8 cellular contexts compared by ENCODE assay signal in the genomic region with DNA sequence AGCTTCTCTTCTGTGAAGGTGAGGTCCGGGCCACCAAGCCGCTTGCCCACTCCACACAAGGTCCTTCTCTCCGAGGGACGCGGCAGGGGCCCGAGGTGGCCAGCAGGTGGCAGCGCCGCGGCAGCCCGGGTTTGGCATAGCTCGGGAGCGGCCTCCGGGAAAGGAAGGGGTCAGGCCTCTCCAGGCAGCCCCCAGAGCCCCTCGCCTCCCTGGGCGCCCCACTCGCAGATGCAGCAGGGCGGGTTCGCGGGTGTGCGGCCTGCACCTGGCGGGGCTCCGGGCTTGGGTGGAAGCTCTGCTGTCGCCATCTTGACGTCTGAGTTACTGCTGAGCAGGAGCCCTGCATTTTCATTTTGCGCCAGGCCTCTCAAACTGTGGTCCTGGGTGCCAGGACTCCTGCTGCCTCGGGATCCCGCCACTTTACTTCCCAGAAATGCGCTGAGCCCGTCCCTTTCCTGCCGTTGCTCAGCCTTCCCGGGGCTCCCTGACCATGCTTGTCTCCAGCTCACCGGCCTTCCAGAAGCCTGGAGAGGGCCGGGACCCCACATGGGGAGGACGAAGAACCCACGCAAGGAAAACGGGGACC. TPM values are rescaled to one million over a fixed set of nuclear protein-coding genes. Genes with fewer than 3 reads are reported as not detected.
DNase-seq lines count a peak whose midpoint lies in the region; ATAC-seq and TF ChIP-seq lines count a peak whose summit lies in the region.

No MANE protein-coding gene starts in this region.

- TF ChIP-seq CTCF in AG04449 (IDR thresholded peaks at IDR 0.05; ENCODE audit: insufficient read depth, low read length, missing control alignments), result peak; percentile 95
- peak; percentile 79 to 90 (median 82) for TF ChIP-seq CTCF in uterus (IDR thresholded peaks at IDR 0.05)

- H3K27me3 ChIP-seq in adipocyte (replicated peaks; ENCODE audit: control insufficient read depth, insufficient read depth, low read length) (no peaks in the 10 kb centered on the region), uterus (no peaks in the 10 kb centered on the region)

- ATAC-seq in GM18520 (IDR thresholded peaks at IDR 0.05; ENCODE audit: unreplicated experiment) (peak; percentile 48), left cardiac atrium (peak; percentile 95 to 96)

- no peak for TF ChIP-seq POLR2A in uterus (IDR thresholded peaks at IDR 0.05)

- intact Hi-C loops in left cardiac atrium (cut with DNase I), result no loop called here
- intact Hi-C loops in uterus (cut with DNase I; ENCODE audit: low total_unique reads), result loop anchor here (10.0 kb wide), 1 partner anchor 72 kb away; no protein-coding TSS in a partner anchor

- H3K9me3 ChIP-seq in adipocyte (ENCODE audit: control insufficient read depth, low read length) (no peaks in the 10 kb centered on the region), uterus (no peaks in the 10 kb centered on the region)

- peaks cover 5% of the 10 kb centered on the region for H3K4me1 ChIP-seq in adipocyte (ENCODE audit: control insufficient read depth, insufficient read depth, low read length)
- no peaks in the 10 kb centered on the region for H3K4me1 ChIP-seq in uterus

- POLR2A ChIA-PET in AG04449 (lab: Yijun Ruan, JAX), result interaction anchor here (0.7 to 3.4 kb wide), 3 partner anchors 17 to 29 kb away, joined by 3 to 22 read pairs (median 3); a partner anchor contains a TSS

- H3K9ac ChIP-seq in adipocyte (ENCODE audit: low read length), result peak overlapping the region; percentile 89

- H3K4me3 ChIP-seq in AG04449 (ENCODE audit: low read depth, low read length), result peak overlapping the region; percentile 41
- H3K4me3 ChIP-seq in adipocyte (ENCODE audit: low read length), result peak overlapping the region; percentile 76
- H3K4me3 ChIP-seq in uterus, result peak overlapping the region; percentile 38 to 39

- CTCF ChIA-PET in AG04449 (lab: Yijun Ruan, JAX), result interaction anchor here (0.9 to 10.2 kb wide), 33 partner anchors 9 to 363 kb away, joined by 3 to 127 read pairs (median 6); a partner anchor contains a TSS

- DNase-seq in AG04449 (ENCODE audit: low read depth, low spot score) (no peak), HT-29 (ENCODE audit: low spot score) (peak; percentile 66), SW480 (ENCODE audit: low spot score) (peak; percentile 17), adipocyte (ENCODE audit: low read depth) (peak; percentile 65), left cardiac atrium (peak; percentile 82), renal cortical epithelial cell (ENCODE audit: low read depth) (peak; percentile 18), uterus (peak; percentile 59 to 77)

- H3K36me3 ChIP-seq in adipocyte (ENCODE audit: control insufficient read depth, insufficient read depth, low read length, severe bottlenecking) (no peaks in the 10 kb centered on the region), uterus (no peaks in the 10 kb centered on the region)

- peak overlapping the region; percentile 63 to 73 for H3K27ac ChIP-seq in uterus

RNA-seq across cellular contexts. Expression of a gene that starts 18.6 kb away (rescaled TPM):
- total RNA-seq in HT-29 (2014; rRNA removed; shearing (Covaris generic)), result 227 and 245 TPM in 2 replicates
- total RNA-seq in left cardiac atrium (100 to 1,000 TPM; 210 to 356 TPM), renal cortical epithelial cell (86.7 and 418 TPM in 2 replicates), uterus (100 to 1,000 TPM in 2 of 4 donors, 10 to 100 TPM in 2; 68.8 to 429 (median 129) TPM)

RNA-seq across cellular contexts. Expression of a gene that starts 47.3 kb away (rescaled TPM):
- total RNA-seq in HT-29 (2014; rRNA removed; shearing (Covaris generic)), result not detected in 2 replicates
- under 1 TPM; 0.34 to 0.74 TPM for total RNA-seq in left cardiac atrium
- total RNA-seq in renal cortical epithelial cell, result 0.05 TPM in 1 of 2 replicates, not detected in the other
- total RNA-seq in uterus, result under 1 TPM in 2 of 4 donors, not detected in 2; 0.41 to 0.67 TPM
